In genomic region chr18:13403786-13404549, GRCh38 we compare ENCODE assay signal across 31 cellular contexts.
"Had no signal": no experiment of that assay in that cellular context is flagged by ENCODE, and none has a peak within 500 bp of the region (broad histone marks: within the 10 kb centered on the region; RNA-seq: fewer than 3 reads in every experiment).

No MANE protein-coding gene starts in this region.

- DNase-seq: dermis blood vessel endothelial cell; effector memory CD8-positive, alpha-beta T cell; erythroblast; esophagus squamous epithelium; foreskin melanocyte; glutamatergic neuron; heart right ventricle; hippocampal formation; immature natural killer cell; islet precursor cell; kidney glomerular epithelial cell; left colon; left ventricle myocardium superior; lower lobe of right lung; naive thymus-derived CD8-positive, alpha-beta T cell; nephron progenitor cell; occipital lobe; right lobe of liver; stimulated activated CD4-positive, alpha-beta T cell treated with anti-CD3 and anti-CD28 coated beads, Interleukin-12 subunit alpha, Interleukin-12 subunit beta, amount 100 ng/mL, for 4 hours; stimulated activated CD4-positive, alpha-beta T cell treated with anti-CD3 and anti-CD28 coated beads, Interleukin-1b, Interleukin-23, amount 100 ng/mL, for 48 hours; stimulated activated CD4-positive, alpha-beta T cell treated with anti-CD3 and anti-CD28 coated beads, Interleukin-4, amount 100 ng/mL, for 1 hour; stimulated activated CD8-positive, alpha-beta memory T cell treated with anti-CD3 and anti-CD28 coated beads, Interleukin-4, amount 100 ng/mL, for 48 hours; stimulated activated naive CD4-positive, alpha-beta T cell treated with Interleukin-2 at 50 U/mL for 16 hours; stomach; tibial artery; uterus had no signal

- H3K4me1 ChIP-seq: esophagus squamous epithelium, lower lobe of right lung, parathyroid adenoma, stomach, tibial artery, upper lobe of left lung, uterus had no signal

- H3K27ac ChIP-seq: coronary artery, esophagus squamous epithelium, heart right ventricle, lower lobe of right lung, parathyroid adenoma, right lobe of liver, stomach, tibial artery, upper lobe of left lung, uterus had no signal

- H3K9me3 Mint-ChIP-seq: effector memory CD8-positive, alpha-beta T cell; immature natural killer cell; naive thymus-derived CD8-positive, alpha-beta T cell; nephron progenitor cell had no signal

- H3K9me3 ChIP-seq: esophagus squamous epithelium, heart right ventricle, lower lobe of right lung, right lobe of liver, stomach, tibial artery, upper lobe of left lung, uterus had no signal

- H3K27ac Mint-ChIP-seq: effector memory CD8-positive, alpha-beta T cell; nephron progenitor cell; progenitor cell of endocrine pancreas had no signal

- H3K4me1 Mint-ChIP-seq: immature natural killer cell had no signal

- H3K9ac ChIP-seq: parathyroid adenoma had no signal

- H3K4me3 ChIP-seq: coronary artery, esophagus squamous epithelium, heart right ventricle, lower lobe of right lung, right lobe of liver, smooth muscle cell, stomach, tibial artery, upper lobe of left lung, uterus had no signal

- H3K36me3 ChIP-seq: esophagus squamous epithelium, lower lobe of right lung, right lobe of liver, upper lobe of left lung, uterus had no signal

- H2AFZ ChIP-seq: parathyroid adenoma had no signal

- H3K4me3 Mint-ChIP-seq: effector memory CD8-positive, alpha-beta T cell; immature natural killer cell; naive thymus-derived CD8-positive, alpha-beta T cell; nephron progenitor cell had no signal

- ATAC-seq: effector memory CD8-positive, alpha-beta T cell; heart right ventricle; left colon; left ventricle myocardium superior; naive thymus-derived CD8-positive, alpha-beta T cell; right lobe of liver had no signal

- H3K4me2 ChIP-seq: smooth muscle cell had no signal

- H3K27me3 ChIP-seq: esophagus squamous epithelium, heart right ventricle, right lobe of liver, stomach, tibial artery, upper lobe of left lung, uterus had no signal

- H3K36me3 Mint-ChIP-seq: immature natural killer cell had no signal
